ENCODE assay signal across 13 cellular contexts in the genomic region with DNA sequence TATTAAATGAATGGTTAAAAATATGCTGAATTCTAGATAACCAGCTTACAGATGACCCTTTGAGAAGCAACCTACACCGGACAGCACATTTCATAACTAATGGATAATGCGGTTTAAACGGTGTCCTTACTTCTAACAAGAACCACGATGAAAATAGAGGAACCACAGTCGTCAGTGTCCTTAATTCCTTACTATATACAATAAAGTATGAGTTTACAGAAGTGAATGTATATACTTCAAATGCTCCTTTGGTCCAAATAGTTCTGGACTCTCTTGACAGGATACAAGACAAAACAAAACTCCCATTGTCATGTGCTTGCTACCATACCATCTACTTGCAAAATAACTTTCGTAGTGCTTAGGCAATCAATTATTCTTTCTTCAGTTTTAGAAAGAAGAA. TPM values are rescaled to one million over a fixed set of nuclear protein-coding genes. Genes with fewer than 3 reads are reported as not detected.
A peak's percentile ranks its signal among the peaks of the same experiment; 100 is the strongest.
DNase-seq lines count a peak whose midpoint lies in the region; ATAC-seq and TF ChIP-seq lines count a peak whose summit lies in the region.
"Had no signal": no experiment of that assay in that cellular context is flagged by ENCODE, and none has a peak within 500 bp of the region (broad histone marks: within the 10 kb centered on the region; RNA-seq: fewer than 3 reads in every experiment).

No MANE protein-coding gene starts in this region.

- no peaks in the 10 kb centered on the region for H3K9me3 Mint-ChIP-seq in natural killer cell treated with Interleukin-12 subunit alpha and Interleukin-12 subunit beta and Interleukin-15 and Interleukin-18, amount 100 ng/mL, for 72 hours
- no peaks in the 10 kb centered on the region for H3K9me3 Mint-ChIP-seq in natural killer cell
- no peaks in the 10 kb centered on the region for H3K9me3 Mint-ChIP-seq in activated T-helper 1 cell treated with anti-CD3 and anti-CD28 coated beads, Interleukin-12 subunit alpha, Interleukin-12 subunit beta, Interleukin-2, Interleukin-4 antibody, amounts not matched to agents 30 ng/mL and 10 ng/mL and 1 ng/mL, durations not matched to agents 14 hours and 24 hours and 36 hours

- H3K27ac ChIP-seq in left lung = peak overlapping the region; percentile 98
- no peak overlapping the region for H3K27ac ChIP-seq in vagina

- no peaks in the 10 kb centered on the region for H3K9me3 ChIP-seq in left lung
- no peaks in the 10 kb centered on the region for H3K9me3 ChIP-seq in vagina

- no peaks in the 10 kb centered on the region for H3K27me3 ChIP-seq in left lung
- H3K27me3 ChIP-seq in vagina = no peaks in the 10 kb centered on the region

- TF ChIP-seq POLR2A in vagina (IDR thresholded peaks at IDR 0.05) = no peak

- TF ChIP-seq CTCF in natural killer cell (IDR thresholded peaks at IDR 0.05) (no peak), left lung (IDR thresholded peaks at IDR 0.05) (no peak), vagina (IDR thresholded peaks at IDR 0.05) (no peak)

- peak overlapping the region in 1 of 2 donors; percentile 77 for H3K4me3 ChIP-seq in left lung
- H3K4me3 ChIP-seq in vagina = peak overlapping the region; percentile 11 to 82

- DNase-seq in natural killer cell treated with Interleukin-12 subunit alpha and Interleukin-12 subunit beta and Interleukin-15 and Interleukin-18, amount 100 ng/mL, for 72 hours (ENCODE audit: low spot score) = no peak
- no peak for DNase-seq in natural killer cell
- no peak for DNase-seq in activated T-helper 1 cell treated with anti-CD3 and anti-CD28 coated beads, Interleukin-12 subunit alpha, Interleukin-12 subunit beta, Interleukin-2, Interleukin-4 antibody, amounts not matched to agents 30 ng/mL and 10 ng/mL and 1 ng/mL, durations not matched to agents 14 hours and 24 hours and 36 hours (ENCODE audit: low spot score)
- no peak for DNase-seq in left lung
- no peak for DNase-seq in vagina (ENCODE audit: extremely low spot score in 2 of 2)
- DNase-seq in NCI-H146 (lab: John Stamatoyannopoulos, UW) = no peak
- no peak for DNase-seq in activated CD4-positive, CD25-positive, alpha-beta regulatory T cell treated with anti-CD3 and anti-CD28 coated beads, Interleukin-2, amount 50 U/mL, for 72 hours
- DNase-seq: DMS53; NCI-H1417; SHP77; stimulated activated CD8-positive, alpha-beta memory T cell treated with anti-CD3 and anti-CD28 coated beads, Interleukin-4, amount 100 ng/mL, for 48 hours had no signal

- no peak for ATAC-seq in natural killer cell treated with Interleukin-12 subunit alpha and Interleukin-12 subunit beta and Interleukin-15 and Interleukin-18, amount 100 ng/mL, for 72 hours
- ATAC-seq in natural killer cell (no peak), left lung (no peak), HG02798 (IDR thresholded peaks at IDR 0.05; ENCODE audit: poor library complexity, unreplicated experiment) (no peak)

- peak overlapping the region; percentile 94 for H3K4me3 Mint-ChIP-seq in natural killer cell treated with Interleukin-12 subunit alpha and Interleukin-12 subunit beta and Interleukin-15 and Interleukin-18, amount 100 ng/mL, for 72 hours
- H3K4me3 Mint-ChIP-seq in natural killer cell = no peak overlapping the region
- H3K4me3 Mint-ChIP-seq in activated T-helper 1 cell treated with anti-CD3 and anti-CD28 coated beads, Interleukin-12 subunit alpha, Interleukin-12 subunit beta, Interleukin-2, Interleukin-4 antibody, amounts not matched to agents 30 ng/mL and 10 ng/mL and 1 ng/mL, durations not matched to agents 14 hours and 24 hours and 36 hours = peak overlapping the region; percentile 100

- H3K4me1 ChIP-seq in left lung = peaks cover 17 to 61% of the 10 kb centered on the region in 2 donors
- H3K4me1 ChIP-seq in vagina = peaks cover 58% of the 10 kb centered on the region

- peak overlapping the region; percentile 90 to 92 for H3K27ac Mint-ChIP-seq in natural killer cell treated with Interleukin-12 subunit alpha and Interleukin-12 subunit beta and Interleukin-15 and Interleukin-18, amount 100 ng/mL, for 72 hours
- H3K27ac Mint-ChIP-seq in natural killer cell = no peak overlapping the region
- H3K27ac Mint-ChIP-seq in activated T-helper 1 cell treated with anti-CD3 and anti-CD28 coated beads, Interleukin-12 subunit alpha, Interleukin-12 subunit beta, Interleukin-2, Interleukin-4 antibody, amounts not matched to agents 30 ng/mL and 10 ng/mL and 1 ng/mL, durations not matched to agents 14 hours and 24 hours and 36 hours = peak overlapping the region; percentile 74
- H3K27ac Mint-ChIP-seq: progenitor cell of endocrine pancreas had no signal

- H3K36me3 ChIP-seq in left lung (peaks cover 0 to 18% of the 10 kb centered on the region in 2 donors), vagina (no peaks in the 10 kb centered on the region)

- intact Hi-C loops in natural killer cell (cut with micrococcal nuclease) = loop anchor here (10.0 kb wide), 3 partner anchors 168 to 1462 kb away; partner anchors contain the start of genes CBLL1 and SYPL1
- intact Hi-C loops in activated T-helper 1 cell treated with anti-CD3 and anti-CD28 coated beads, Interleukin-12 subunit alpha, Interleukin-12 subunit beta, Interleukin-2, Interleukin-4 antibody, amounts not matched to agents 30 ng/mL and 10 ng/mL and 1 ng/mL, durations not matched to agents 14 hours and 24 hours and 36 hours (cut with micrococcal nuclease) = loop anchor here (2.0 to 10.0 kb wide), 2 partner anchors 106 to 1382 kb away; partner anchors contain the start of gene SLC26A4
- intact Hi-C loops in left lung (cut with DNase I) = no loop called here
- intact Hi-C loops in vagina (cut with DNase I) = no loop called here

- H3K27me3 Mint-ChIP-seq in natural killer cell treated with Interleukin-12 subunit alpha and Interleukin-12 subunit beta and Interleukin-15 and Interleukin-18, amount 100 ng/mL, for 72 hours = no peaks in the 10 kb centered on the region
- H3K27me3 Mint-ChIP-seq in natural killer cell (ENCODE audit: low read depth in 2 of 2) = no peaks in the 10 kb centered on the region
- peaks cover 2% of the 10 kb centered on the region for H3K27me3 Mint-ChIP-seq in activated T-helper 1 cell treated with anti-CD3 and anti-CD28 coated beads, Interleukin-12 subunit alpha, Interleukin-12 subunit beta, Interleukin-2, Interleukin-4 antibody, amounts not matched to agents 30 ng/mL and 10 ng/mL and 1 ng/mL, durations not matched to agents 14 hours and 24 hours and 36 hours (ENCODE audit: insufficient read depth)
- H3K27me3 Mint-ChIP-seq: progenitor cell of endocrine pancreas had no signal

- peaks cover 28% of the 10 kb centered on the region for H3K36me3 Mint-ChIP-seq in natural killer cell treated with Interleukin-12 subunit alpha and Interleukin-12 subunit beta and Interleukin-15 and Interleukin-18, amount 100 ng/mL, for 72 hours
- no peaks in the 10 kb centered on the region for H3K36me3 Mint-ChIP-seq in natural killer cell
- peaks cover 48% of the 10 kb centered on the region for H3K36me3 Mint-ChIP-seq in activated T-helper 1 cell treated with anti-CD3 and anti-CD28 coated beads, Interleukin-12 subunit alpha, Interleukin-12 subunit beta, Interleukin-2, Interleukin-4 antibody, amounts not matched to agents 30 ng/mL and 10 ng/mL and 1 ng/mL, durations not matched to agents 14 hours and 24 hours and 36 hours (ENCODE audit: low read depth)

- peaks cover 42 to 43% of the 10 kb centered on the region in 2 donors for H3K4me1 Mint-ChIP-seq in natural killer cell treated with Interleukin-12 subunit alpha and Interleukin-12 subunit beta and Interleukin-15 and Interleukin-18, amount 100 ng/mL, for 72 hours (ENCODE audit: low read depth in 2 of 2)
- H3K4me1 Mint-ChIP-seq in natural killer cell = peaks cover 28% of the 10 kb centered on the region in 2 donors
- peaks cover 73% of the 10 kb centered on the region for H3K4me1 Mint-ChIP-seq in activated T-helper 1 cell treated with anti-CD3 and anti-CD28 coated beads, Interleukin-12 subunit alpha, Interleukin-12 subunit beta, Interleukin-2, Interleukin-4 antibody, amounts not matched to agents 30 ng/mL and 10 ng/mL and 1 ng/mL, durations not matched to agents 14 hours and 24 hours and 36 hours (ENCODE audit: low read depth)

RNA-seq across cellular contexts. Expression of gene NAMPT, which starts 2.4 kb away (rescaled TPM):
- 100 to 1,000 TPM; 283 to 446 TPM for total RNA-seq in natural killer cell treated with Interleukin-12 subunit alpha and Interleukin-12 subunit beta and Interleukin-15 and Interleukin-18, amount 100 ng/mL, for 72 hours
- 100 to 1,000 TPM; 194 to 414 (median 270) TPM for total RNA-seq in natural killer cell
- 415 and 417 TPM in 2 replicates for total RNA-seq in activated T-helper 1 cell treated with anti-CD3 and anti-CD28 coated beads, Interleukin-12 subunit alpha, Interleukin-12 subunit beta, Interleukin-2, Interleukin-4 antibody, amounts not matched to agents 30 ng/mL and 10 ng/mL and 1 ng/mL, durations not matched to agents 14 hours and 24 hours and 36 hours
- total RNA-seq in left lung = 100 to 1,000 TPM in 1 of 2 donors, 10 to 100 TPM in 1; 98.1 to 425 TPM
- 400 TPM for total RNA-seq in vagina

Comparison
In these comparisons a context has a peak if more than half of its experiments do, and no peak if none do; other contexts are left out.
1. H3K27ac Mint-ChIP-seq: peak in natural killer cell treated with Interleukin-12 subunit alpha and Interleukin-12 subunit beta and Interleukin-15 and Interleukin-18, amount 100 ng/mL, for 72 hours (2 of 2) and activated T-helper 1 cell treated with anti-CD3 and anti-CD28 coated beads, Interleukin-12 subunit alpha, Interleukin-12 subunit beta, Interleukin-2, Interleukin-4 antibody, amounts not matched to agents 30 ng/mL and 10 ng/mL and 1 ng/mL, durations not matched to agents 14 hours and 24 hours and 36 hours (single experiment); none in natural killer cell (0 of 2).
2. intact Hi-C loops: an anchor here in natural killer cell (10.0 kb wide) and activated T-helper 1 cell treated with anti-CD3 and anti-CD28 coated beads, Interleukin-12 subunit alpha, Interleukin-12 subunit beta, Interleukin-2, Interleukin-4 antibody, amounts not matched to agents 30 ng/mL and 10 ng/mL and 1 ng/mL, durations not matched to agents 14 hours and 24 hours and 36 hours (2.0 to 10.0 kb wide); none called in left lung and vagina.